ENCODE assay signal across 2 cellular contexts in the genomic region with DNA sequence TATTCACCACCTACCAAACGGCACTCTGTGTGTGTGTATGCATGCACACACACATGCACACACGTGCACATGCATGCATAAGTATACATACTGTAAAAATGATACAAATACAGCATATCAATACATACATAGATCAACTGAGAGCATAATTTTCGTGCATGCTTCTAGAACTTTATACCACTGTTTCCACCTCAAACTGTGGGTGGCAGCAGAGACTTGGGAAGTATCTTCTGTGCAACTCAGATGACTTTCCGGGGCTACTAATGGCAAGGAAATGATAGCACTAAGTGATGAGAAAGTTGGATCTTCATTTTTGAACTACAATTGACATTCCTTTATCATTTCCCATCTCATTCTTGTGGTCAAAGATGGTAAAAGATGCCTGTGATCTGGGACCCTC.
TF ChIP-seq lines count a peak whose summit lies in the region.

No MANE protein-coding gene starts in this region.

TF ChIP-seq in HEK293, 187 proteins besides CTCF, POLR2A, EP300 and RAD21 (continued from another document):
- peak; percentile 27 for TF ChIP-seq ZNF654 (tag by site-specific recombination; IDR thresholded peaks at IDR 0.05; ENCODE audit: low read depth)
TF ChIP-seq in HEK293: peak in this region for 1.

TF ChIP-seq in WTC11, 78 proteins besides CTCF, POLR2A, EP300 and RAD21:
- TF ChIP-seq, protein P1, sequence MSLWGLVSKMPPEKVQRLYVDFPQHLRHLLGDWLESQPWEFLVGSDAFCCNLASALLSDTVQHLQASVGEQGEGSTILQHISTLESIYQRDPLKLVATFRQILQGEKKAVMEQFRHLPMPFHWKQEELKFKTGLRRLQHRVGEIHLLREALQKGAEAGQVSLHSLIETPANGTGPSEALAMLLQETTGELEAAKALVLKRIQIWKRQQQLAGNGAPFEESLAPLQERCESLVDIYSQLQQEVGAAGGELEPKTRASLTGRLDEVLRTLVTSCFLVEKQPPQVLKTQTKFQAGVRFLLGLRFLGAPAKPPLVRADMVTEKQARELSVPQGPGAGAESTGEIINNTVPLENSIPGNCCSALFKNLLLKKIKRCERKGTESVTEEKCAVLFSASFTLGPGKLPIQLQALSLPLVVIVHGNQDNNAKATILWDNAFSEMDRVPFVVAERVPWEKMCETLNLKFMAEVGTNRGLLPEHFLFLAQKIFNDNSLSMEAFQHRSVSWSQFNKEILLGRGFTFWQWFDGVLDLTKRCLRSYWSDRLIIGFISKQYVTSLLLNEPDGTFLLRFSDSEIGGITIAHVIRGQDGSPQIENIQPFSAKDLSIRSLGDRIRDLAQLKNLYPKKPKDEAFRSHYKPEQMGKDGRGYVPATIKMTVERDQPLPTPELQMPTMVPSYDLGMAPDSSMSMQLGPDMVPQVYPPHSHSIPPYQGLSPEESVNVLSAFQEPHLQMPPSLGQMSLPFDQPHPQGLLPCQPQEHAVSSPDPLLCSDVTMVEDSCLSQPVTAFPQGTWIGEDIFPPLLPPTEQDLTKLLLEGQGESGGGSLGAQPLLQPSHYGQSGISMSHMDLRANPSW (CRISPR knock-in tag; conservative IDR thresholded peaks at IDR 0.05; ENCODE audit: low read depth): no peak
- TF ChIP-seq TEAD4 (CRISPR knock-in tag; IDR thresholded peaks at IDR 0.05) (no peak), TP53 (CRISPR knock-in tag; IDR thresholded peaks at IDR 0.05) (no peak), NR2C2 (CRISPR knock-in tag; IDR thresholded peaks at IDR 0.05) (no peak), ZNF317 (CRISPR knock-in tag; IDR thresholded peaks at IDR 0.05; ENCODE audit: borderline replicate concordance, low read depth) (no peak), KAT7 (CRISPR knock-in tag; IDR thresholded peaks at IDR 0.05; ENCODE audit: borderline replicate concordance) (no peak), ZNF121 (CRISPR knock-in tag; IDR thresholded peaks at IDR 0.05) (no peak), ZBTB21 (CRISPR knock-in tag; IDR thresholded peaks at IDR 0.05; ENCODE audit: borderline replicate concordance) (no peak), ETV6 (CRISPR knock-in tag; IDR thresholded peaks at IDR 0.05) (no peak), ZNF671 (CRISPR knock-in tag; IDR thresholded peaks at IDR 0.05) (no peak)
- TF ChIP-seq, protein P2, sequence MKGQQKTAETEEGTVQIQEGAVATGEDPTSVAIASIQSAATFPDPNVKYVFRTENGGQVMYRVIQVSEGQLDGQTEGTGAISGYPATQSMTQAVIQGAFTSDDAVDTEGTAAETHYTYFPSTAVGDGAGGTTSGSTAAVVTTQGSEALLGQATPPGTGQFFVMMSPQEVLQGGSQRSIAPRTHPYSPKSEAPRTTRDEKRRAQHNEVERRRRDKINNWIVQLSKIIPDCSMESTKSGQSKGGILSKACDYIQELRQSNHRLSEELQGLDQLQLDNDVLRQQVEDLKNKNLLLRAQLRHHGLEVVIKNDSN (CRISPR knock-in tag; IDR thresholded peaks at IDR 0.05): no peak
- TF ChIP-seq, protein P3, sequence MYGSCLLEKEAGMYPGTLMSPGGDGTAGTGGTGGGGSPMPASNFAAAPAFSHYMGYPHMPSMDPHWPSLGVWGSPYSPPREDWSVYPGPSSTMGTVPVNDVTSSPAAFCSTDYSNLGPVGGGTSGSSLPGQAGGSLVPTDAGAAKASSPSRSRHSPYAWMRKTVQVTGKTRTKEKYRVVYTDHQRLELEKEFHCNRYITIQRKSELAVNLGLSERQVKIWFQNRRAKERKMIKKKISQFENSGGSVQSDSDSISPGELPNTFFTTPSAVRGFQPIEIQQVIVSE (CRISPR knock-in tag; IDR thresholded peaks at IDR 0.05; ENCODE audit: borderline replicate concordance): no peak
- TF ChIP-seq, protein P4, sequence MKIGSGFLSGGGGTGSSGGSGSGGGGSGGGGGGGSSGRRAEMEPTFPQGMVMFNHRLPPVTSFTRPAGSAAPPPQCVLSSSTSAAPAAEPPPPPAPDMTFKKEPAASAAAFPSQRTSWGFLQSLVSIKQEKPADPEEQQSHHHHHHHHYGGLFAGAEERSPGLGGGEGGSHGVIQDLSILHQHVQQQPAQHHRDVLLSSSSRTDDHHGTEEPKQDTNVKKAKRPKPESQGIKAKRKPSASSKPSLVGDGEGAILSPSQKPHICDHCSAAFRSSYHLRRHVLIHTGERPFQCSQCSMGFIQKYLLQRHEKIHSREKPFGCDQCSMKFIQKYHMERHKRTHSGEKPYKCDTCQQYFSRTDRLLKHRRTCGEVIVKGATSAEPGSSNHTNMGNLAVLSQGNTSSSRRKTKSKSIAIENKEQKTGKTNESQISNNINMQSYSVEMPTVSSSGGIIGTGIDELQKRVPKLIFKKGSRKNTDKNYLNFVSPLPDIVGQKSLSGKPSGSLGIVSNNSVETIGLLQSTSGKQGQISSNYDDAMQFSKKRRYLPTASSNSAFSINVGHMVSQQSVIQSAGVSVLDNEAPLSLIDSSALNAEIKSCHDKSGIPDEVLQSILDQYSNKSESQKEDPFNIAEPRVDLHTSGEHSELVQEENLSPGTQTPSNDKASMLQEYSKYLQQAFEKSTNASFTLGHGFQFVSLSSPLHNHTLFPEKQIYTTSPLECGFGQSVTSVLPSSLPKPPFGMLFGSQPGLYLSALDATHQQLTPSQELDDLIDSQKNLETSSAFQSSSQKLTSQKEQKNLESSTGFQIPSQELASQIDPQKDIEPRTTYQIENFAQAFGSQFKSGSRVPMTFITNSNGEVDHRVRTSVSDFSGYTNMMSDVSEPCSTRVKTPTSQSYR (CRISPR knock-in tag; IDR thresholded peaks at IDR 0.05): no peak
- TF ChIP-seq, protein P5, sequence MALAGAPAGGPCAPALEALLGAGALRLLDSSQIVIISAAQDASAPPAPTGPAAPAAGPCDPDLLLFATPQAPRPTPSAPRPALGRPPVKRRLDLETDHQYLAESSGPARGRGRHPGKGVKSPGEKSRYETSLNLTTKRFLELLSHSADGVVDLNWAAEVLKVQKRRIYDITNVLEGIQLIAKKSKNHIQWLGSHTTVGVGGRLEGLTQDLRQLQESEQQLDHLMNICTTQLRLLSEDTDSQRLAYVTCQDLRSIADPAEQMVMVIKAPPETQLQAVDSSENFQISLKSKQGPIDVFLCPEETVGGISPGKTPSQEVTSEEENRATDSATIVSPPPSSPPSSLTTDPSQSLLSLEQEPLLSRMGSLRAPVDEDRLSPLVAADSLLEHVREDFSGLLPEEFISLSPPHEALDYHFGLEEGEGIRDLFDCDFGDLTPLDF (CRISPR knock-in tag; IDR thresholded peaks at IDR 0.05): no peak
- TF ChIP-seq, protein P6, sequence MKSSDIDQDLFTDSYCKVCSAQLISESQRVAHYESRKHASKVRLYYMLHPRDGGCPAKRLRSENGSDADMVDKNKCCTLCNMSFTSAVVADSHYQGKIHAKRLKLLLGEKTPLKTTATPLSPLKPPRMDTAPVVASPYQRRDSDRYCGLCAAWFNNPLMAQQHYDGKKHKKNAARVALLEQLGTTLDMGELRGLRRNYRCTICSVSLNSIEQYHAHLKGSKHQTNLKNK (CRISPR knock-in tag; IDR thresholded peaks at IDR 0.05): no peak
- TF ChIP-seq, protein P7, sequence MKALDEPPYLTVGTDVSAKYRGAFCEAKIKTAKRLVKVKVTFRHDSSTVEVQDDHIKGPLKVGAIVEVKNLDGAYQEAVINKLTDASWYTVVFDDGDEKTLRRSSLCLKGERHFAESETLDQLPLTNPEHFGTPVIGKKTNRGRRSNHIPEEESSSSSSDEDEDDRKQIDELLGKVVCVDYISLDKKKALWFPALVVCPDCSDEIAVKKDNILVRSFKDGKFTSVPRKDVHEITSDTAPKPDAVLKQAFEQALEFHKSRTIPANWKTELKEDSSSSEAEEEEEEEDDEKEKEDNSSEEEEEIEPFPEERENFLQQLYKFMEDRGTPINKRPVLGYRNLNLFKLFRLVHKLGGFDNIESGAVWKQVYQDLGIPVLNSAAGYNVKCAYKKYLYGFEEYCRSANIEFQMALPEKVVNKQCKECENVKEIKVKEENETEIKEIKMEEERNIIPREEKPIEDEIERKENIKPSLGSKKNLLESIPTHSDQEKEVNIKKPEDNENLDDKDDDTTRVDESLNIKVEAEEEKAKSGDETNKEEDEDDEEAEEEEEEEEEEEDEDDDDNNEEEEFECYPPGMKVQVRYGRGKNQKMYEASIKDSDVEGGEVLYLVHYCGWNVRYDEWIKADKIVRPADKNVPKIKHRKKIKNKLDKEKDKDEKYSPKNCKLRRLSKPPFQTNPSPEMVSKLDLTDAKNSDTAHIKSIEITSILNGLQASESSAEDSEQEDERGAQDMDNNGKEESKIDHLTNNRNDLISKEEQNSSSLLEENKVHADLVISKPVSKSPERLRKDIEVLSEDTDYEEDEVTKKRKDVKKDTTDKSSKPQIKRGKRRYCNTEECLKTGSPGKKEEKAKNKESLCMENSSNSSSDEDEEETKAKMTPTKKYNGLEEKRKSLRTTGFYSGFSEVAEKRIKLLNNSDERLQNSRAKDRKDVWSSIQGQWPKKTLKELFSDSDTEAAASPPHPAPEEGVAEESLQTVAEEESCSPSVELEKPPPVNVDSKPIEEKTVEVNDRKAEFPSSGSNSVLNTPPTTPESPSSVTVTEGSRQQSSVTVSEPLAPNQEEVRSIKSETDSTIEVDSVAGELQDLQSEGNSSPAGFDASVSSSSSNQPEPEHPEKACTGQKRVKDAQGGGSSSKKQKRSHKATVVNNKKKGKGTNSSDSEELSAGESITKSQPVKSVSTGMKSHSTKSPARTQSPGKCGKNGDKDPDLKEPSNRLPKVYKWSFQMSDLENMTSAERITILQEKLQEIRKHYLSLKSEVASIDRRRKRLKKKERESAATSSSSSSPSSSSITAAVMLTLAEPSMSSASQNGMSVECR (CRISPR knock-in tag; IDR thresholded peaks at IDR 0.05; ENCODE audit: borderline replicate concordance): no peak
- TF ChIP-seq, protein P8, sequence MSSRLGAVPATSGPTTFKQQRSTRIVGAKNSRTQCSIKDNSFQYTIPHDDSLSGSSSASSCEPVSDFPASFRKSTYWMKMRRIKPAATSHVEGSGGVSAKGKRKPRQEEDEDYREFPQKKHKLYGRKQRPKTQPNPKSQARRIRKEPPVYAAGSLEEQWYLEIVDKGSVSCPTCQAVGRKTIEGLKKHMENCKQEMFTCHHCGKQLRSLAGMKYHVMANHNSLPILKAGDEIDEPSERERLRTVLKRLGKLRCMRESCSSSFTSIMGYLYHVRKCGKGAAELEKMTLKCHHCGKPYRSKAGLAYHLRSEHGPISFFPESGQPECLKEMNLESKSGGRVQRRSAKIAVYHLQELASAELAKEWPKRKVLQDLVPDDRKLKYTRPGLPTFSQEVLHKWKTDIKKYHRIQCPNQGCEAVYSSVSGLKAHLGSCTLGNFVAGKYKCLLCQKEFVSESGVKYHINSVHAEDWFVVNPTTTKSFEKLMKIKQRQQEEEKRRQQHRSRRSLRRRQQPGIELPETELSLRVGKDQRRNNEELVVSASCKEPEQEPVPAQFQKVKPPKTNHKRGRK (CRISPR knock-in tag; IDR thresholded peaks at IDR 0.05; ENCODE audit: borderline replicate concordance): no peak
